26 cellular contexts compared by ENCODE assay signal in genomic region chr7:140023728-140024127, GRCh38. TPM values are rescaled to one million over a fixed set of nuclear protein-coding genes. Genes with fewer than 3 reads are reported as not detected.
DNase-seq lines count a peak whose midpoint lies in the region; ATAC-seq, FAIRE-seq and TF ChIP-seq lines count a peak whose summit lies in the region.
"Had no signal": no experiment of that assay in that cellular context is flagged by ENCODE, and none has a peak within 500 bp of the region (broad histone marks: within the 10 kb centered on the region; RNA-seq: fewer than 3 reads in every experiment).

No MANE protein-coding gene starts in this region.

- H3K27ac ChIP-seq in A549: no peak overlapping the region
- no peak overlapping the region for H3K27ac ChIP-seq in PC-3 (ENCODE audit: low read length)
- H3K27ac ChIP-seq in HepG2 (ENCODE audit: extremely low read length, insufficient read depth, low read length): no peak overlapping the region
- H3K27ac ChIP-seq: 22Rv1; BLaER1 treated with 17β-estradiol and CSF1 and Interleukin-3, amounts not matched to agents 10 nM and 100 nM; RWPE1; SK-N-MC had no signal

- peaks cover 10% of the 10 kb centered on the region for H3K36me3 Mint-ChIP-seq in activated CD4-positive, alpha-beta T cell treated with anti-CD3 and anti-CD28 coated beads for 36 hours (ENCODE audit: low read depth)

- H4K20me1 ChIP-seq in PC-3 (ENCODE audit: low read length): no peaks in the 10 kb centered on the region
- no peaks in the 10 kb centered on the region for H4K20me1 ChIP-seq in HepG2 (ENCODE audit: insufficient read depth, low read length)

- no peaks in the 10 kb centered on the region for H3K4me1 Mint-ChIP-seq in activated CD4-positive, alpha-beta T cell treated with anti-CD3 and anti-CD28 coated beads for 36 hours
- H3K4me1 Mint-ChIP-seq: CD8-positive, alpha-beta memory T cell had no signal

- no peak overlapping the region for H3K4me3 Mint-ChIP-seq in activated CD4-positive, alpha-beta T cell treated with anti-CD3 and anti-CD28 coated beads for 36 hours
- H3K4me3 Mint-ChIP-seq: CD8-positive, alpha-beta memory T cell had no signal

- H3K4me2 ChIP-seq in A549: no peak overlapping the region
- no peak overlapping the region for H3K4me2 ChIP-seq in PC-3 (ENCODE audit: low read length)
- H3K4me2 ChIP-seq in HepG2 (ENCODE audit: low read depth, low read length): no peak overlapping the region
- H3K4me2 ChIP-seq: BLaER1 treated with 17β-estradiol and CSF1 and Interleukin-3, amounts not matched to agents 10 nM and 100 nM had no signal

- ATAC-seq in activated CD4-positive, alpha-beta T cell treated with anti-CD3 and anti-CD28 coated beads for 36 hours: peak; percentile 33
- no peak for ATAC-seq in A549
- ATAC-seq in PC-3: peak; percentile 24; the same call in 1 of the 2 replicates
- ATAC-seq in HepG2: no peak
- ATAC-seq in HG03521 (IDR thresholded peaks at IDR 0.05; ENCODE audit: unreplicated experiment): no peak

- no peak overlapping the region for H3K27ac Mint-ChIP-seq in activated CD4-positive, alpha-beta T cell treated with anti-CD3 and anti-CD28 coated beads for 36 hours

- H3K9me3 ChIP-seq in A549 (no peaks in the 10 kb centered on the region), PC-3 (ENCODE audit: low read length) (no peaks in the 10 kb centered on the region), HepG2 (ENCODE audit: low read length) (no peaks in the 10 kb centered on the region)
- H3K9me3 ChIP-seq: BLaER1 treated with 17β-estradiol and CSF1 and Interleukin-3, amounts not matched to agents 10 nM and 100 nM had no signal

- H3F3A ChIP-seq in PC-3 (ENCODE audit: low read length, unreplicated experiment): no peaks in the 10 kb centered on the region

- H3K4me1 ChIP-seq in A549 (no peaks in the 10 kb centered on the region), PC-3 (ENCODE audit: insufficient read depth, low read length) (no peaks in the 10 kb centered on the region), HepG2 (ENCODE audit: insufficient read depth, low read length) (peaks cover 14% of the 10 kb centered on the region)
- H3K4me1 ChIP-seq: BLaER1 treated with 17β-estradiol and CSF1 and Interleukin-3, amounts not matched to agents 10 nM and 100 nM had no signal

- no TSS peak for BruUV-seq in PC-3 (replicated peaks; lab: Mats Ljungman, UMichigan)
- BruUV-seq in HepG2 (replicated peaks; lab: Mats Ljungman, UMichigan): no TSS peak

- intact Hi-C loops in activated CD4-positive, alpha-beta T cell treated with anti-CD3 and anti-CD28 coated beads for 36 hours (cut with DNase I, micrococcal nuclease): no loop called here
- intact Hi-C loops in PC-3 (cut with micrococcal nuclease): no loop called here
- intact Hi-C loops in HepG2 (cut with micrococcal nuclease; ENCODE audit: unreplicated experiment): no loop called here

- H3K79me2 ChIP-seq in PC-3 (ENCODE audit: low read length) (no peaks in the 10 kb centered on the region), HepG2 (ENCODE audit: insufficient read depth, low read length) (no peaks in the 10 kb centered on the region)

- TF ChIP-seq RAD21 in A549 (conservative IDR thresholded peaks at IDR 0.05 in 1 of 2, IDR thresholded peaks at IDR 0.05 in 1 of 2): no peak
- TF ChIP-seq RAD21 in HepG2 (CRISPR knock-in tag; IDR thresholded peaks at IDR 0.05): no peak

- TF ChIP-seq CTCF in A549 (IDR thresholded peaks at IDR 0.05): no peak
- no peak for TF ChIP-seq CTCF in PC-3 (conservative IDR thresholded peaks at IDR 0.05; ENCODE audit: low read depth, low read length)
- TF ChIP-seq CTCF in HepG2 (CRISPR knock-in tag; IDR thresholded peaks at IDR 0.05): no peak

- no peak for DNase-seq in activated CD4-positive, alpha-beta T cell treated with anti-CD3 and anti-CD28 coated beads for 36 hours
- no peak for DNase-seq in activated CD4-positive, alpha-beta T cell treated with anti-CD3 and anti-CD28 coated beads, Interleukin-2, amount 50 U/mL, for 4 hours
- no peak for DNase-seq in A549 (ENCODE audit: low read depth in 1 of 2, low spot score in 1 of 2)
- DNase-seq in PC-3: no peak
- no peak for DNase-seq in HepG2 (ENCODE audit: low spot score)
- no peak for DNase-seq in COLO829 (ENCODE audit: low spot score)
- no peak for DNase-seq in RCC 7860 (ENCODE audit: low spot score)
- DNase-seq: CD8-positive, alpha-beta memory T cell; DMS53; GF-D8; NCI-H1694; NCI-H2081; NCI-H2171; NCI-H345; NCI-H524 treated with DMSO at 0.1 percent for 48 hours; NCI-H82; OCI-M1; SHP77 treated with DMSO at 0.1 percent for 48 hours had no signal

- no peaks in the 10 kb centered on the region for H3K27me3 Mint-ChIP-seq in activated CD4-positive, alpha-beta T cell treated with anti-CD3 and anti-CD28 coated beads for 36 hours
- H3K27me3 Mint-ChIP-seq: CD8-positive, alpha-beta memory T cell had no signal

- H3K9me3 Mint-ChIP-seq in activated CD4-positive, alpha-beta T cell treated with anti-CD3 and anti-CD28 coated beads for 36 hours (ENCODE audit: low read depth): no peaks in the 10 kb centered on the region
- H3K9me3 Mint-ChIP-seq: CD8-positive, alpha-beta memory T cell had no signal

- POLR2A ChIA-PET in activated CD4-positive, alpha-beta T cell treated with anti-CD3 and anti-CD28 coated beads for 36 hours (lab: Charles Lee): interaction anchor here (0.5 kb wide), 1 partner anchor 89 kb away, joined by 3 read pairs; no protein-coding TSS in a partner anchor
- POLR2A ChIA-PET in A549 (lab: Yijun Ruan, JAX) (no interaction called here), PC-3 (lab: Charles Lee; ENCODE audit: unreplicated experiment) (no interaction called here), HepG2 (lab: Yijun Ruan, JAX) (no interaction called here)

- H2AFZ ChIP-seq in PC-3 (ENCODE audit: low read length) (no peak overlapping the region), HepG2 (ENCODE audit: low read length) (no peak overlapping the region)

- FAIRE-seq in A549 (lab: Jason Lieb, UNC) (no peak), HepG2 (lab: Jason Lieb, UNC) (no peak), RCC 7860 (lab: Jason Lieb, UNC) (no peak)
- FAIRE-seq: D721Med, GM19239, H54 had no signal

- 78% methylated on average over 6 of the region's 6 CpGs for WGBS in A549 (ENCODE audit: missing lambda C conversion rate)
- 90% methylated on average over 5 of the region's 6 CpGs for WGBS in HepG2 (ENCODE audit: low lambda C conversion rate)

- H3K27me3 ChIP-seq in PC-3 (ENCODE audit: low read length) (no peaks in the 10 kb centered on the region), HepG2 (ENCODE audit: control insufficient read depth in 1 of 2, insufficient read depth in 2 of 2, low read length in 2 of 2) (peaks cover 1 to 10% of the 10 kb centered on the region in 2 experiments; a peak in 1 of 5 replicates)
- H3K27me3 ChIP-seq: BLaER1 treated with 17β-estradiol and CSF1 and Interleukin-3, amounts not matched to agents 10 nM and 100 nM had no signal

- CTCF ChIA-PET in activated CD4-positive, alpha-beta T cell treated with anti-CD3 and anti-CD28 coated beads for 36 hours (lab: Charles Lee): no interaction called here
- CTCF ChIA-PET in A549 (lab: Yijun Ruan, JAX): interaction anchor here (0.5 to 1.6 kb wide), 3 partner anchors 38 to 454 kb away, joined by 3 read pairs; no protein-coding TSS in a partner anchor
- CTCF ChIA-PET in PC-3 (lab: Charles Lee): no interaction called here
- CTCF ChIA-PET in HepG2 (lab: Yijun Ruan, JAX; ENCODE audit: low intra/inter-chr PET ratio, low total read pairs): no interaction called here

- in situ Hi-C loops in HepG2 (cut with HindIII; ENCODE audit: extremely low pct_ligation_motif_present, low pct_unique_long_range_greater_than_20kb): no loop called here

- H3K4me3 ChIP-seq in A549: no peak overlapping the region
- no peak overlapping the region for H3K4me3 ChIP-seq in PC-3 (ENCODE audit: low read length)
- no peak overlapping the region for H3K4me3 ChIP-seq in HepG2 (replicated peaks in 1 of 3; ENCODE audit: insufficient read depth in 1 of 3, low read depth in 2 of 3, low read length in 3 of 3)
- H3K4me3 ChIP-seq: BLaER1 treated with 17β-estradiol and CSF1 and Interleukin-3, amounts not matched to agents 10 nM and 100 nM; SK-N-MC had no signal

- H3K36me3 ChIP-seq in PC-3 (ENCODE audit: low read depth, low read length) (no peaks in the 10 kb centered on the region), HepG2 (replicated peaks in 1 of 2; ENCODE audit: control insufficient read depth in 1 of 2, insufficient read depth in 2 of 2, low read length in 2 of 2) (peaks cover 0 to 3% of the 10 kb centered on the region in 2 experiments; a peak in 1 of 5 replicates)

- TF ChIP-seq POLR2A in A549 (IDR thresholded peaks at IDR 0.05; ENCODE audit: low read length): no peak
- no peak for TF ChIP-seq POLR2A in HepG2 (IDR thresholded peaks at IDR 0.05; ENCODE audit: insufficient read depth in 1 of 2, low read depth in 2 of 2, low read length in 2 of 2)

- H3K9ac ChIP-seq in PC-3 (ENCODE audit: low read length): no peak overlapping the region
- H3K9ac ChIP-seq in HepG2 (ENCODE audit: insufficient read depth, low read depth, low read length): no peak overlapping the region
- H3K9ac ChIP-seq: BLaER1 treated with 17β-estradiol and CSF1 and Interleukin-3, amounts not matched to agents 10 nM and 100 nM had no signal

- no peak for TF ChIP-seq EP300 in A549 (IDR thresholded peaks at IDR 0.05)
- TF ChIP-seq EP300 in HepG2 (IDR thresholded peaks at IDR 0.05; ENCODE audit: low read depth in 2 of 2, low read length in 2 of 2): no peak
- no peak for TF ChIP-seq EP300 in HepG2 (CRISPR knock-in tag; IDR thresholded peaks at IDR 0.05; ENCODE audit: borderline replicate concordance)

- no peaks in the 10 kb centered on the region for H3K9me2 ChIP-seq in PC-3 (replicated peaks; ENCODE audit: low read length)

RNA-seq across cellular contexts. Expression of gene PARP12, which starts 39.0 kb away (rescaled TPM):
- total RNA-seq in activated CD4-positive, alpha-beta T cell treated with anti-CD3 and anti-CD28 coated beads for 36 hours: 10 to 100 TPM; 25.7 to 28.7 TPM
- polyA plus RNA-seq in A549 (2011; rRNA removed) (16.0 and 16.2 TPM in 2 replicates), A549 (2017; fragmentation: RNase III; extraction: RNeasy Plus Mini Kit Qiagen cat#74134 plus additional on column Dnase treatment) (10.0 to 11.8 TPM (median 11.5 TPM) in 3 replicates), HepG2 (2011; rRNA removed) (35.2 and 37.1 TPM in 2 replicates)
- polyA plus RNA-seq in A549 (2012; cell fraction: cytosol; rRNA removed): 13.1 and 14.9 TPM in 2 replicates
- polyA plus RNA-seq in A549 (2012; cell fraction: nucleus; rRNA removed): 28.3 and 31.5 TPM in 2 replicates
- 19.3 and 20.4 TPM in 2 replicates for polyA minus RNA-seq in A549 (2011; rRNA and poly(A)+ RNA removed)
- total RNA-seq in PC-3 (2014; rRNA removed) (25.5 and 28.1 TPM in 2 replicates), HepG2 (2016; rRNA removed; fragmentation: Illumina TruSeq; extraction: Trizol) (15.5 and 16.2 TPM in 2 replicates)
- 5.1 and 6.0 TPM in 2 replicates for total RNA-seq in HepG2 (2016; cell fraction: cytosol; rRNA removed; fragmentation: Illumina TruSeq; extraction: Trizol; ENCODE audit: low read depth)
- 14.9 and 16.1 TPM in 2 replicates for total RNA-seq in HepG2 (2016; cell fraction: insoluble cytoplasmic fraction; rRNA removed; fragmentation: Illumina TruSeq; extraction: Trizol)
- total RNA-seq in HepG2 (2016; cell fraction: membrane; rRNA removed; fragmentation: Illumina TruSeq; extraction: Trizol): 7.8 TPM in 2 replicates
- 20.8 and 22.4 TPM in 2 replicates for total RNA-seq in HepG2 (2016; cell fraction: nucleus; rRNA removed; fragmentation: Illumina TruSeq; extraction: Trizol)
- polyA plus RNA-seq in HepG2 (2011; cell fraction: cytosol; rRNA removed): 22.5 and 24.9 TPM in 2 replicates
- polyA plus RNA-seq in HepG2 (2011; cell fraction: nucleus; rRNA removed): 82.0 and 93.9 TPM in 2 replicates
- polyA plus RNA-seq in HepG2 (2012): 18.0 and 20.0 TPM in 2 replicates
- polyA plus RNA-seq in HepG2 (2016; cell fraction: cytosol; fragmentation: Illumina TruSeq; extraction: Trizol; ENCODE audit: low read depth): 1.4 and 1.5 TPM in 2 replicates
- polyA plus RNA-seq in HepG2 (2016; cell fraction: insoluble cytoplasmic fraction; fragmentation: Illumina TruSeq; extraction: Trizol; ENCODE audit: low read depth): 13.9 and 16.3 TPM in 2 replicates
- polyA plus RNA-seq in HepG2 (2016; cell fraction: membrane; fragmentation: Illumina TruSeq; extraction: Trizol; ENCODE audit: low read depth): 4.4 and 4.5 TPM in 2 replicates
- polyA plus RNA-seq in HepG2 (2016; cell fraction: nucleus; fragmentation: Illumina TruSeq; extraction: Trizol; ENCODE audit: insufficient read depth, low read depth): 31.0 and 39.2 TPM in 2 replicates
- 52.9 and 70.5 TPM in 2 replicates for polyA minus RNA-seq in HepG2 (2011; rRNA and poly(A)+ RNA removed; ENCODE audit: low replicate concordance)
- 23.5 and 23.8 TPM in 2 replicates for polyA minus RNA-seq in HepG2 (2011; cell fraction: cytosol; rRNA and poly(A)+ RNA removed)
- 46.7 and 57.6 TPM in 2 replicates for polyA minus RNA-seq in HepG2 (2011; cell fraction: nucleus; rRNA and poly(A)+ RNA removed)

Comparison
In these comparisons a context has a peak if more than half of its experiments do, and no peak if none do; other contexts are left out.
1. ATAC-seq: peak in activated CD4-positive, alpha-beta T cell treated with anti-CD3 and anti-CD28 coated beads for 36 hours (single experiment) and PC-3 (single experiment); none in A549 (0 of 2), HepG2 (single experiment) and HG03521 (single experiment).